1 cellular context compared by ENCODE assay signal in genomic region chr7:51366930-51367613, GRCh38.
TF ChIP-seq lines count a peak whose summit lies in the region.

No MANE protein-coding gene starts in this region.

TF ChIP-seq in IMR-90, 13 proteins besides CTCF, POLR2A, EP300 and RAD21 (continued from another document):
- TF ChIP-seq RCOR1 (IDR thresholded peaks at IDR 0.05; ENCODE audit: insufficient replicate concordance, low read length) = no peak
- TF ChIP-seq, protein P1, sequence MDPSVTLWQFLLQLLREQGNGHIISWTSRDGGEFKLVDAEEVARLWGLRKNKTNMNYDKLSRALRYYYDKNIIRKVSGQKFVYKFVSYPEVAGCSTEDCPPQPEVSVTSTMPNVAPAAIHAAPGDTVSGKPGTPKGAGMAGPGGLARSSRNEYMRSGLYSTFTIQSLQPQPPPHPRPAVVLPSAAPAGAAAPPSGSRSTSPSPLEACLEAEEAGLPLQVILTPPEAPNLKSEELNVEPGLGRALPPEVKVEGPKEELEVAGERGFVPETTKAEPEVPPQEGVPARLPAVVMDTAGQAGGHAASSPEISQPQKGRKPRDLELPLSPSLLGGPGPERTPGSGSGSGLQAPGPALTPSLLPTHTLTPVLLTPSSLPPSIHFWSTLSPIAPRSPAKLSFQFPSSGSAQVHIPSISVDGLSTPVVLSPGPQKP (IDR thresholded peaks at IDR 0.05; ENCODE audit: borderline replicate concordance, low read depth, low read length) = no peak
